8 cellular contexts compared by ENCODE assay signal in genomic region chr1:84107538-84107937, GRCh38. TPM values are rescaled to one million over a fixed set of nuclear protein-coding genes. Genes with fewer than 3 reads are reported as not detected.
DNase-seq lines count a peak whose midpoint lies in the region; ATAC-seq and TF ChIP-seq lines count a peak whose summit lies in the region.
"Not testable (repeated sequence)": the region's sequence is repeated elsewhere in the genome, so short reads cannot be mapped to it uniquely, and the experiment has no call there.

No MANE protein-coding gene starts in this region.

- H3K4me1 ChIP-seq in smooth muscle cell (ENCODE audit: low read depth): not testable (repeated sequence)

- DNase-seq in GM04503 (ENCODE audit: low read depth) (peak; percentile 39), HCEC 1CT (peak; percentile 81), M059J (ENCODE audit: low read depth) (peak; percentile 85), astrocyte of the cerebellum (ENCODE audit: low read depth) (peak; percentile 47), fibroblast of pulmonary artery (ENCODE audit: low read depth) (peak; percentile 65)
- DNase-seq in smooth muscle cell (lab: John Stamatoyannopoulos, UW; ENCODE audit: unreplicated experiment): not testable (repeated sequence)

- ATAC-seq in GM19025 (IDR thresholded peaks at IDR 0.05; ENCODE audit: low read depth, unreplicated experiment) (peak; percentile 57), HG03095 (IDR thresholded peaks at IDR 0.05; ENCODE audit: unreplicated experiment) (peak; percentile 48)

- H3K4me3 ChIP-seq in astrocyte of the cerebellum (ENCODE audit: low read depth, low read length); fibroblast of pulmonary artery (replicated peaks; ENCODE audit: low read depth, low read length); smooth muscle cell: not testable (repeated sequence)

- peak overlapping the region; percentile 20 for H3K27ac ChIP-seq in smooth muscle cell (ENCODE audit: low read depth)

- not testable (repeated sequence) for TF ChIP-seq CTCF in astrocyte of the cerebellum (IDR thresholded peaks at IDR 0.05; ENCODE audit: low read depth, low read length, missing control alignments); fibroblast of pulmonary artery (IDR thresholded peaks at IDR 0.05; ENCODE audit: low read length, missing control alignments); smooth muscle cell (IDR thresholded peaks at IDR 0.05; ENCODE audit: borderline replicate concordance, insufficient read depth, poor library complexity, severe bottlenecking)

- H3F3A ChIP-seq in smooth muscle cell (ENCODE audit: low read depth): not testable (repeated sequence)

- H3K36me3 ChIP-seq in smooth muscle cell (ENCODE audit: low read depth): not testable (repeated sequence)

- H3K79me2 ChIP-seq in smooth muscle cell (ENCODE audit: low read depth): peaks cover 13% of the 10 kb centered on the region

- peak overlapping the region; percentile 2 for H3K4me2 ChIP-seq in smooth muscle cell

- H3K27me3 ChIP-seq in smooth muscle cell (ENCODE audit: low read depth): not testable (repeated sequence)

- WGBS in smooth muscle cell (ENCODE audit: low lambda C conversion rate): 41% methylated on average over 1 of the region's 1 CpG

- H4K20me1 ChIP-seq in smooth muscle cell (ENCODE audit: low read depth): not testable (repeated sequence)

- in situ Hi-C loops in astrocyte of the cerebellum (cut with HindIII; ENCODE audit: low sequenced_read_pairs): not testable (repeated sequence)

- H2AFZ ChIP-seq in smooth muscle cell (ENCODE audit: low read depth): not testable (repeated sequence)

- not testable (repeated sequence) for H3K9ac ChIP-seq in smooth muscle cell (ENCODE audit: low read depth)

- H3K9me3 ChIP-seq in smooth muscle cell (replicated peaks; ENCODE audit: low read depth): not testable (repeated sequence)

RNA-seq across cellular contexts. Expression of gene PRKACB, which starts 36.5 kb away (rescaled TPM):
- 22.8 and 34.8 TPM in 2 replicates for total RNA-seq in M059J (2014; rRNA removed; shearing (Covaris generic))
- 42.3 and 46.5 TPM in 2 replicates for total RNA-seq in smooth muscle cell
- polyA plus RNA-seq in smooth muscle cell: 18.8 and 19.4 TPM in 2 replicates
